8 cellular contexts compared by ENCODE assay signal in the genomic region with DNA sequence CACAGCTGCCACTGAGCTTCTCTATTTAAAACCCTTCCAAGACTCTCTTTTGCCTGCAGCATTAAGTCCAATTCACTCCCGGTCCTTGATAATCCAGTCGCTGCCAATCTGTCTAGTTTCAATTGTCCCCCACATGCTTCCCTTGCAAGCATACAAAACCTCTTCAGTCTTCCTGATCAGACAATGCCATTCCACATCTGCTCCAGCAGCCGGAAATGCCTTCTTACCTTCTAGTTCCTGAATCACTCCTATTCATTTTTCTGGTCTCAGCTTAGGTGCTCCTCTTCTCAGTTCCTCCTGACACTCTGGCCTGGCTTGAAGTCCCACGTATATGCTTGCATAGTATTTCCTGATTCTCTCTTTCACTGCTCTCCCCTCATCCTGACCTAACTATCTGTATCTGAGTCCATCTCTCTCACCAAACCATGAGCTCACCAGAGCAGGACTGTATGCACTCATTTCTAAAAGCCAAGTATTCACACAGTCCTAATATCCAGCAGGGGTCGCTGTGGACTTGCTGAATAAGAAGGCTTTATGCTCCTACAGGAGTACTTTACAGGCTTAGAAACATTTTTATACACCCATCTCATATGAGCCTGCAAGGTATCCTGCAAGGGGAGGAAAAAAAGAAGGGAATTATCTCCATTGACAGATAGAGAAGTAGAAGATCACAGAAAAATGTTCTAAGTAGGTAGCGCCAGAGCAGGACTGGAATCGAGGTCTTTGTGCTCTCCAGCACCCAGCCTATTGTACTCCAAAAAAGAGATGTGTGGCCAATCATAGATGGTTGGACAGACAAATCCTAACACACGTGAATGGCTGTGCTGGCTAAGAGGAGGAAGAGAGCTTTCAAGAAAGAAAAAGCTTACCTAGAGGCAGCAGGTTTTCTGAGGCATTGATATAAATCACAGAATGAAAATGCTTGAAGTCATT. TPM values are rescaled to one million over a fixed set of nuclear protein-coding genes. Genes with fewer than 3 reads are reported as not detected.
A peak's percentile ranks its signal among the peaks of the same experiment; 100 is the strongest.
DNase-seq lines count a peak whose midpoint lies in the region; TF ChIP-seq lines count a peak whose summit lies in the region.

No MANE protein-coding gene starts in this region.

- intact Hi-C loops in PC-9 (cut with micrococcal nuclease; ENCODE audit: unreplicated experiment), result loop anchor here (1.0 to 5.0 kb wide), 3 partner anchors 93 to 319 kb away; no protein-coding TSS in a partner anchor

- no peak overlapping the region for H3K4me3 Mint-ChIP-seq in neural progenitor cell

- DNase-seq in AG20443 (ENCODE audit: low spot score) (peak; percentile 71), GM19238 (ENCODE audit: insufficient read length, low spot score) (peak; percentile 32), PC-9 (peak; percentile 55 to 72), fibroblast of peridontal ligament (ENCODE audit: extremely low read depth) (peak; percentile 96), neural progenitor cell (ENCODE audit: low spot score) (peak; percentile 94), suprapubic skin (ENCODE audit: low spot score in 2 of 2) (peak; percentile 66 to 82)
- peak; percentile 61 to 62 for DNase-seq in activated T-cell treated with anti-CD3 and anti-CD28 coated beads, Interleukin-2, amount 50 U/mL, for 48 hours

- H3K9me3 ChIP-seq in PC-9 (ENCODE audit: insufficient read depth, low read depth) (no peaks in the 10 kb centered on the region), neural progenitor cell (ENCODE audit: low read depth) (no peaks in the 10 kb centered on the region), suprapubic skin (no peaks in the 10 kb centered on the region)

- TF ChIP-seq POLR2A in suprapubic skin (IDR thresholded peaks at IDR 0.05), result no peak

- H3K79me2 ChIP-seq in PC-9 (ENCODE audit: low read depth) (no peaks in the 10 kb centered on the region), neural progenitor cell (ENCODE audit: low read depth) (no peaks in the 10 kb centered on the region)

- TF ChIP-seq CTCF in LNCAP (IDR thresholded peaks at IDR 0.05) (peak; percentile 91), PC-9 (conservative IDR thresholded peaks at IDR 0.05) (peak; percentile 97), neural progenitor cell (IDR thresholded peaks at IDR 0.05) (peak; percentile 99), suprapubic skin (IDR thresholded peaks at IDR 0.05) (peak; percentile 74)

- H3K27me3 Mint-ChIP-seq in neural progenitor cell (ENCODE audit: insufficient read depth, low read depth), result no peaks in the 10 kb centered on the region

- TF ChIP-seq EP300 in suprapubic skin (IDR thresholded peaks at IDR 0.05), result no peak

- H3K36me3 ChIP-seq in PC-9 (ENCODE audit: low read depth), result peaks cover 15% of the 10 kb centered on the region
- no peaks in the 10 kb centered on the region for H3K36me3 ChIP-seq in neural progenitor cell
- peaks cover 31% of the 10 kb centered on the region for H3K36me3 ChIP-seq in suprapubic skin

- H3K4me1 ChIP-seq in PC-9 (replicated peaks; ENCODE audit: insufficient read depth), result no peaks in the 10 kb centered on the region
- peaks cover 6% of the 10 kb centered on the region for H3K4me1 ChIP-seq in neural progenitor cell
- no peaks in the 10 kb centered on the region for H3K4me1 ChIP-seq in suprapubic skin

- H3K4me3 ChIP-seq in PC-9 (no peak overlapping the region), neural progenitor cell (no peak overlapping the region), suprapubic skin (no peak overlapping the region)

- CTCF ChIA-PET in PC-9 (lab: Charles Lee), result interaction anchor here (0.5 to 1.4 kb wide), 8 partner anchors 31 to 320 kb away, joined by 3 to 12 read pairs (median 3); no protein-coding TSS in a partner anchor

- POLR2A ChIA-PET in PC-9 (lab: Charles Lee; ENCODE audit: unreplicated experiment), result no interaction called here

- no peak overlapping the region for H2AFZ ChIP-seq in PC-9
- H2AFZ ChIP-seq in neural progenitor cell (replicated peaks), result peak overlapping the region; percentile 81

- H3K4me1 Mint-ChIP-seq in neural progenitor cell, result no peaks in the 10 kb centered on the region

- 62% methylated on average over 8 of the region's 8 CpGs for WGBS in suprapubic skin

- H4K20me1 ChIP-seq in PC-9 (ENCODE audit: insufficient read depth) (no peaks in the 10 kb centered on the region), neural progenitor cell (ENCODE audit: low read depth) (no peaks in the 10 kb centered on the region)

- peaks cover 4% of the 10 kb centered on the region for H3K36me3 Mint-ChIP-seq in neural progenitor cell

- H3K9ac ChIP-seq in neural progenitor cell, result no peak overlapping the region

- no peaks in the 10 kb centered on the region for H3K9me3 Mint-ChIP-seq in neural progenitor cell

- no peak overlapping the region for H3K27ac Mint-ChIP-seq in neural progenitor cell

- no peaks in the 10 kb centered on the region for H3K9me2 ChIP-seq in PC-9 (ENCODE audit: insufficient read depth)

- H3K4me2 ChIP-seq in PC-9 (no peak overlapping the region), neural progenitor cell (no peak overlapping the region)

- H3K27me3 ChIP-seq in PC-9 (ENCODE audit: insufficient read depth, low read depth) (no peaks in the 10 kb centered on the region), neural progenitor cell (no peaks in the 10 kb centered on the region), suprapubic skin (no peaks in the 10 kb centered on the region)

- H3K27ac ChIP-seq in PC-9 (no peak overlapping the region), neural progenitor cell (no peak overlapping the region), suprapubic skin (no peak overlapping the region)

- H3F3A ChIP-seq in PC-9 (ENCODE audit: insufficient read depth, low read depth), result peaks cover 4% of the 10 kb centered on the region; the same call in 1 of the 2 replicates
- H3F3A ChIP-seq in neural progenitor cell (ENCODE audit: low read depth), result peaks cover 12% of the 10 kb centered on the region

- no TSS peak for BruUV-seq in PC-9 (replicated peaks; lab: Mats Ljungman, UMichigan)

RNA-seq across cellular contexts. Expression of a gene that starts 19.2 kb away (rescaled TPM):
- total RNA-seq in PC-9 (2021) (29.5 and 43.0 TPM in 2 replicates), neural progenitor cell (ENCODE audit: low replicate concordance) (3.9 and 9.7 TPM in 2 replicates), suprapubic skin (10 to 100 TPM; 10.5 to 17.4 (median 13.7) TPM)

RNA-seq across cellular contexts. Expression of a gene that starts 19.4 kb away (rescaled TPM):
- total RNA-seq in PC-9 (2021) (122 and 175 TPM in 2 replicates), neural progenitor cell (ENCODE audit: low replicate concordance) (66.9 and 100 TPM in 2 replicates), suprapubic skin (10 to 100 TPM; 16.3 to 34.5 (median 20.1) TPM)

RNA-seq across cellular contexts. Expression of a gene that starts 59.0 kb away (rescaled TPM):
- total RNA-seq in PC-9 (2021) (9.9 and 11.8 TPM in 2 replicates), neural progenitor cell (ENCODE audit: low replicate concordance) (12.4 and 17.9 TPM in 2 replicates), suprapubic skin (10 to 100 TPM in 3 of 4 donors, 1 to 10 TPM in 1; 8.0 to 19.4 (median 12.6) TPM)

Comparison
In these comparisons a context has a peak if more than half of its experiments do, and no peak if none do; other contexts are left out.
1. DNase-seq: peak in every context shown above with its lines; median percentile 96 in fibroblast of peridontal ligament; 94 in neural progenitor cell; 74 in suprapubic skin; 71 in AG20443; 64 in PC-9; 62 in activated T-cell treated with anti-CD3 and anti-CD28 coated beads, Interleukin-2, amount 50 U/mL, for 48 hours; 32 in GM19238.